In the genomic region with DNA sequence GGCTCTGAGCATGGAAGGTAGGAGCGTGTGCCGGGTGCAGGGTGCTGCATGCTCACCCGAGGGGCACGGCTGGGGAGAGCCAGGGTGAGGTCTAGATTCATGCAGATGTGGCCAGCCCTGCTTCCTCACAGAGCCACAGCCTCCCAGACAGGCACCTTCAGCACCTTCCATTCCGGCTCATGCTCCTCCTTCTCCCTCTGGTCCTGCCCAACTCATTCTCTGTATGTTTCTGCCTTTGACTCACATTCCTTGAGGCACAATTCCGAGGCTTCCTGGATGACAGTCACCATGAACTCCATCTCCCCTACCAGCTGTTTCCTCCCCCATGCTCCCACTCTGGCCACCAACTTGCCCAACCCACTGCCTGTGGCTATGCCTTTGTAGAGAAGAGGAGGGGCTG, we compare ENCODE assay signal across 27 cellular contexts. TPM values are rescaled to one million over a fixed set of nuclear protein-coding genes. Genes with fewer than 3 reads are reported as not detected.
"Had no signal": no experiment of that assay in that cellular context is flagged by ENCODE, and none has a peak within 500 bp of the region (broad histone marks: within the 10 kb centered on the region; RNA-seq: fewer than 3 reads in every experiment).

No MANE protein-coding gene starts in this region.

- DNase-seq: activated CD4-positive, alpha-beta T cell treated with anti-CD3 and anti-CD28 coated beads for 1 hour; activated T-cell treated with anti-CD3 and anti-CD28 coated beads, Interleukin-2, amount 50 U/mL, for 1 hour; effector memory CD8-positive, alpha-beta T cell; hypothalamus; lower lobe of right lung; naive thymus-derived CD4-positive, alpha-beta T cell; stimulated activated CD4-positive, alpha-beta T cell treated with anti-CD3 and anti-CD28 coated beads, Interleukin-2, amount 100 ng/mL, for 24 hours; stomach; T-helper 1 cell; WERI-Rb-1 had no signal

- H3K27me3 ChIP-seq: right atrium auricular region, vagina had no signal

- ATAC-seq: activated naive CD4-positive, alpha-beta T cell treated with anti-CD3 and anti-CD28 coated beads, Interleukin-2, amount 50 U/mL, for 72 hours; effector memory CD8-positive, alpha-beta T cell; gastroesophageal sphincter; lower lobe of right lung; naive thymus-derived CD4-positive, alpha-beta T cell; stimulated activated memory B cell treated with anti-CD40 and anti-IgM and Interleukin-4, amounts not matched to agents 10 μg/mL and 1 μg/mL and 100 μg/mL, for 72 hours had no signal

- H3K36me3 ChIP-seq: esophagus muscularis mucosa, gastroesophageal sphincter, lower lobe of right lung, prostate gland, right atrium auricular region, stomach, suprapubic skin, tibial nerve, vagina, WERI-Rb-1 had no signal

- H3K27ac ChIP-seq: dorsolateral prefrontal cortex, esophagus muscularis mucosa, gastroesophageal sphincter, lower lobe of right lung, prostate gland, right atrium auricular region, skin epidermis, stomach, suprapubic skin, tibial nerve, vagina, WERI-Rb-1 had no signal

- FAIRE-seq: astrocyte, colon, endothelial cell of umbilical vein, islet of Langerhans, TTC549 had no signal

- H3K4me1 ChIP-seq: esophagus muscularis mucosa, gastroesophageal sphincter, lower lobe of right lung, prostate gland, right atrium auricular region, stomach, suprapubic skin, tibial nerve, vagina had no signal

- H3K9me3 ChIP-seq: esophagus muscularis mucosa, lower lobe of right lung, prostate gland, stomach, suprapubic skin, tibial nerve, vagina had no signal

- H3K4me3 ChIP-seq: dorsolateral prefrontal cortex, esophagus muscularis mucosa, gastroesophageal sphincter, lower lobe of right lung, prostate gland, right atrium auricular region, skin epidermis, stomach, suprapubic skin, tibial nerve, vagina had no signal

RNA-seq across cellular contexts. Expression of a gene that starts 35.4 kb away (rescaled TPM):
- total RNA-seq: activated naive CD4-positive, alpha-beta T cell treated with anti-CD3 and anti-CD28 coated beads, Interleukin-2, amount 50 U/mL, for 72 hours; endothelial cell of umbilical vein; osteoblast had no signal
- polyA plus RNA-seq: endothelial cell of umbilical vein; naive thymus-derived CD4-positive, alpha-beta T cell had no signal
